ENCODE assay signal across 25 cellular contexts in genomic region chr16:16037521-16037920, GRCh38.
"Had no signal": no experiment of that assay in that cellular context is flagged by ENCODE, and none has a peak within 500 bp of the region (broad histone marks: within the 10 kb centered on the region; RNA-seq: fewer than 3 reads in every experiment).

No MANE protein-coding gene starts in this region.

- ATAC-seq: mucosa of descending colon; naive thymus-derived CD4-positive, alpha-beta T cell; natural killer cell treated with Interleukin-12 subunit alpha and Interleukin-12 subunit beta and Interleukin-15 and Interleukin-18, amount 100 ng/mL, for 72 hours; pancreas; right cardiac atrium; sciatic nerve; stimulated activated naive CD8-positive, alpha-beta T cell treated with anti-CD3 and anti-CD28 coated beads, Interleukin-15, amount 100 ng/mL, for 72 hours had no signal

- H3K79me2 ChIP-seq: hepatocyte had no signal

- H2AFZ ChIP-seq: hepatocyte had no signal

- H3K36me3 ChIP-seq: prostate gland had no signal

- H3K27me3 ChIP-seq: hepatocyte, pancreas, tibial nerve, vagina had no signal

- H3K27me3 Mint-ChIP-seq: naive thymus-derived CD4-positive, alpha-beta T cell; natural killer cell treated with Interleukin-12 subunit alpha and Interleukin-12 subunit beta and Interleukin-15 and Interleukin-18, amount 100 ng/mL, for 72 hours; stimulated activated naive CD8-positive, alpha-beta T cell treated with anti-CD3 and anti-CD28 coated beads, Interleukin-15, amount 100 ng/mL, for 72 hours; type B pancreatic cell had no signal

- FAIRE-seq: pancreas had no signal

- H3K9me3 Mint-ChIP-seq: naive thymus-derived CD4-positive, alpha-beta T cell; natural killer cell treated with Interleukin-12 subunit alpha and Interleukin-12 subunit beta and Interleukin-15 and Interleukin-18, amount 100 ng/mL, for 72 hours; stimulated activated naive CD8-positive, alpha-beta T cell treated with anti-CD3 and anti-CD28 coated beads, Interleukin-15, amount 100 ng/mL, for 72 hours; type B pancreatic cell had no signal

- H3K9me3 ChIP-seq: left ventricle myocardium inferior, mucosa of descending colon, pancreas, prostate gland, tibial nerve, vagina had no signal

- H3K4me3 ChIP-seq: hepatocyte, left ventricle myocardium inferior, lung, mucosa of descending colon, pancreas, prostate gland, skin epidermis, tibial nerve, vagina had no signal

- H3K4me2 ChIP-seq: hepatocyte had no signal

- H3K27ac ChIP-seq: hepatocyte, left ventricle myocardium inferior, pancreas, skin epidermis, tibial nerve, vagina had no signal

- H3K4me1 ChIP-seq: pancreas, tibial nerve, vagina had no signal

- DNase-seq: islet precursor cell; left ventricle myocardium inferior; midbrain; mucosa of descending colon; naive thymus-derived CD4-positive, alpha-beta T cell; nucleus accumbens; pancreas; retina; right cardiac atrium; stimulated activated CD4-positive, alpha-beta T cell treated with anti-CD3 and anti-CD28 coated beads, Interleukin-12 subunit alpha, Interleukin-12 subunit beta, amount 100 ng/mL, for 4 hours; stimulated activated CD4-positive, alpha-beta T cell treated with anti-CD3 and anti-CD28 coated beads, Interleukin-15, amount 100 ng/mL, for 24 hours; stimulated activated CD4-positive, alpha-beta T cell treated with anti-CD3 and anti-CD28 coated beads, Interleukin-2, amount 100 ng/mL, for 24 hours; stimulated activated CD4-positive, alpha-beta T cell treated with anti-CD3 and anti-CD28 coated beads, Interleukin-4, amount 100 ng/mL, for 1 hour; stimulated activated naive CD4-positive, alpha-beta T cell treated with Interleukin-2 at 50 U/mL for 16 hours; stimulated activated naive CD8-positive, alpha-beta T cell treated with anti-CD3 and anti-CD28 coated beads, Interleukin-15, amount 100 ng/mL, for 72 hours; substantia nigra had no signal

- H3K27ac Mint-ChIP-seq: natural killer cell treated with Interleukin-12 subunit alpha and Interleukin-12 subunit beta and Interleukin-15 and Interleukin-18, amount 100 ng/mL, for 72 hours; type B pancreatic cell had no signal

- H3K4me3 Mint-ChIP-seq: natural killer cell treated with Interleukin-12 subunit alpha and Interleukin-12 subunit beta and Interleukin-15 and Interleukin-18, amount 100 ng/mL, for 72 hours; stimulated activated naive CD8-positive, alpha-beta T cell treated with anti-CD3 and anti-CD28 coated beads, Interleukin-15, amount 100 ng/mL, for 72 hours; type B pancreatic cell had no signal
